Comparison of ENCODE assay signal across 8 cellular contexts in genomic region chr6:33426590-33427563, GRCh38. TPM values are rescaled to one million over a fixed set of nuclear protein-coding genes. Genes with fewer than 3 reads are reported as not detected.
DNase-seq lines count a peak whose midpoint lies in the region; ATAC-seq and TF ChIP-seq lines count a peak whose summit lies in the region.

No MANE protein-coding gene starts in this region.

- CTCF ChIA-PET in activated CD4-positive, alpha-beta T cell treated with anti-CD3 and anti-CD28 coated beads for 36 hours (lab: Charles Lee) = interaction anchor here (0.6 to 1.6 kb wide), 4 partner anchors 13 to 114 kb away, joined by 3 to 11 read pairs (median 4); no protein-coding TSS in a partner anchor

- H3K9me3 ChIP-seq in esophagus muscularis mucosa (no peaks in the 10 kb centered on the region), prostate gland (no peaks in the 10 kb centered on the region)

- H3K27me3 ChIP-seq in esophagus muscularis mucosa (no peaks in the 10 kb centered on the region), prostate gland (replicated peaks; ENCODE audit: insufficient read depth) (no peaks in the 10 kb centered on the region)

- H3K36me3 ChIP-seq in esophagus muscularis mucosa = no peaks in the 10 kb centered on the region
- no peaks in the 10 kb centered on the region for H3K36me3 ChIP-seq in prostate gland

- H3K4me3 ChIP-seq in esophagus muscularis mucosa = peak overlapping the region; percentile 62 to 75 (median 66)
- peak overlapping the region; percentile 44 to 53 for H3K4me3 ChIP-seq in prostate gland

- H3K27me3 Mint-ChIP-seq in activated CD4-positive, alpha-beta T cell treated with anti-CD3 and anti-CD28 coated beads for 36 hours = no peaks in the 10 kb centered on the region

- POLR2A ChIA-PET in activated CD4-positive, alpha-beta T cell treated with anti-CD3 and anti-CD28 coated beads for 36 hours (lab: Charles Lee) = interaction anchor here (1.5 kb wide), 1 partner anchor 150 kb away, joined by 6 read pairs; the partner anchor contains the start of gene B3GALT4

- H3K9me3 Mint-ChIP-seq in activated CD4-positive, alpha-beta T cell treated with anti-CD3 and anti-CD28 coated beads for 36 hours (ENCODE audit: low read depth) = no peaks in the 10 kb centered on the region

- H3K4me1 ChIP-seq in esophagus muscularis mucosa (peaks cover 53 to 80% (median 74%) of the 10 kb centered on the region in 4 donors), prostate gland (replicated peaks) (peaks cover 4% of the 10 kb centered on the region)

- TF ChIP-seq EP300 in esophagus muscularis mucosa (IDR thresholded peaks at IDR 0.05) = no peak

- intact Hi-C loops in activated CD4-positive, alpha-beta T cell treated with anti-CD3 and anti-CD28 coated beads for 36 hours (cut with DNase I, micrococcal nuclease) = loop anchor here (1.0 to 5.0 kb wide), 7 partner anchors 9 to 195 kb away; partner anchors contain the start of genes CUTA (in 2 of the 2), KIFC1 (in 2 of the 2), ITPR3 (in 1 of the 2) and PHF1 (in 1 of the 2)
- intact Hi-C loops in esophagus muscularis mucosa (cut with DNase I) (loop anchor here (5.0 kb wide), 1 partner anchor 35 kb away; the partner anchor contains the start of gene KIFC1), prostate gland (cut with DNase I) (loop anchor here (2.0 to 5.0 kb wide), 2 partner anchors 28 to 35 kb away; partner anchors contain the start of genes KIFC1 and ZBTB9)

- H3K36me3 Mint-ChIP-seq in activated CD4-positive, alpha-beta T cell treated with anti-CD3 and anti-CD28 coated beads for 36 hours (ENCODE audit: low read depth) = peaks cover 14% of the 10 kb centered on the region

- H3K27ac ChIP-seq in esophagus muscularis mucosa (replicated peaks in 1 of 4) (peak overlapping the region; percentile 89 to 95 (median 94)), prostate gland (peak overlapping the region; percentile 94 to 95)

- no peak for TF ChIP-seq CTCF in esophagus muscularis mucosa (IDR thresholded peaks at IDR 0.05)
- TF ChIP-seq CTCF in prostate gland (IDR thresholded peaks at IDR 0.05) = no peak

- peak overlapping the region; percentile 88 for H3K4me3 Mint-ChIP-seq in activated CD4-positive, alpha-beta T cell treated with anti-CD3 and anti-CD28 coated beads for 36 hours

- peaks cover 63% of the 10 kb centered on the region for H3K4me1 Mint-ChIP-seq in activated CD4-positive, alpha-beta T cell treated with anti-CD3 and anti-CD28 coated beads for 36 hours

- 9% methylated on average over 13 of the region's 13 CpGs for WGBS in esophagus muscularis mucosa
- 4% methylated on average over 13 of the region's 13 CpGs for WGBS in prostate gland

- TF ChIP-seq POLR2A in esophagus muscularis mucosa (IDR thresholded peaks at IDR 0.05; ENCODE audit: low read depth) = no peak
- no peak for TF ChIP-seq POLR2A in prostate gland (IDR thresholded peaks at IDR 0.05)

- ATAC-seq in activated CD4-positive, alpha-beta T cell treated with anti-CD3 and anti-CD28 coated beads for 36 hours = peak; percentile 20
- no peak for ATAC-seq in HG03025 (IDR thresholded peaks at IDR 0.05; ENCODE audit: low FRiP score, unreplicated experiment)

- peak; percentile 43 for DNase-seq in activated CD4-positive, alpha-beta T cell treated with anti-CD3 and anti-CD28 coated beads for 36 hours
- DNase-seq in activated CD4-positive, alpha-beta T cell treated with anti-CD3 and anti-CD28 coated beads, Interleukin-2, amount 50 U/mL, for 1 hour = no peak
- peak; percentile 46 for DNase-seq in T-helper 9 cell
- no peak for DNase-seq in esophagus muscularis mucosa (ENCODE audit: extremely low spot score)
- no peak for DNase-seq in prostate gland (ENCODE audit: low spot score)
- no peak for DNase-seq in cerebellar nuclear complex (lab: John Stamatoyannopoulos, UW)
- DNase-seq in GOT3 (lab: John Stamatoyannopoulos, UW) = no peak

- H3K27ac Mint-ChIP-seq in activated CD4-positive, alpha-beta T cell treated with anti-CD3 and anti-CD28 coated beads for 36 hours = peak overlapping the region; percentile 90

RNA-seq across cellular contexts. Expression of gene SYNGAP1, which starts 7.0 kb away (rescaled TPM):
- 10 to 100 TPM; 43.6 to 45.6 TPM for total RNA-seq in activated CD4-positive, alpha-beta T cell treated with anti-CD3 and anti-CD28 coated beads for 36 hours
- total RNA-seq in esophagus muscularis mucosa (10 to 100 TPM in 3 of 4 donors, 1 to 10 TPM in 1; 8.0 to 17.6 (median 13.2) TPM), prostate gland (10 to 100 TPM in 1 of 2 donors, 1 to 10 TPM in 1; 6.1 to 24.8 TPM)

RNA-seq across cellular contexts. Expression of gene CUTA, which starts 9.0 kb away (rescaled TPM):
- 100 to 1,000 TPM; 154 to 188 TPM for total RNA-seq in activated CD4-positive, alpha-beta T cell treated with anti-CD3 and anti-CD28 coated beads for 36 hours
- 100 to 1,000 TPM; 109 to 136 (median 123) TPM for total RNA-seq in esophagus muscularis mucosa
- 100 to 1,000 TPM; 189 to 260 TPM for total RNA-seq in prostate gland

RNA-seq across cellular contexts. Expression of gene PHF1, which starts 16.1 kb away (rescaled TPM):
- 10 to 100 TPM; 24.9 to 28.2 TPM for total RNA-seq in activated CD4-positive, alpha-beta T cell treated with anti-CD3 and anti-CD28 coated beads for 36 hours
- total RNA-seq in esophagus muscularis mucosa (10 to 100 TPM; 68.5 to 91.5 (median 84.9) TPM), prostate gland (100 to 1,000 TPM in 1 of 2 donors, 10 to 100 TPM in 1; 98.2 to 132 TPM)

RNA-seq across cellular contexts. Expression of gene ZBTB9, which starts 27.5 kb away (rescaled TPM):
- total RNA-seq in activated CD4-positive, alpha-beta T cell treated with anti-CD3 and anti-CD28 coated beads for 36 hours = 1 to 10 TPM; 9.3 to 9.5 TPM
- total RNA-seq in esophagus muscularis mucosa (1 to 10 TPM; 1.7 to 3.5 (median 3.0) TPM), prostate gland (1 to 10 TPM; 3.5 to 8.9 TPM)

RNA-seq across cellular contexts. Expression of gene KIFC1, which starts 35.3 kb away (rescaled TPM):
- 10 to 100 TPM; 86.0 to 89.3 TPM for total RNA-seq in activated CD4-positive, alpha-beta T cell treated with anti-CD3 and anti-CD28 coated beads for 36 hours
- total RNA-seq in esophagus muscularis mucosa (1 to 10 TPM in 1 of 4 donors, under 1 TPM in 2, not detected in 1; 0.39 to 1.1 (median 0.42) TPM), prostate gland (1 to 10 TPM; 5.8 to 6.5 TPM)

Comparison
In these comparisons a context has a peak if more than half of its experiments do, and no peak if none do; other contexts are left out.
1. DNase-seq: peak in activated CD4-positive, alpha-beta T cell treated with anti-CD3 and anti-CD28 coated beads for 36 hours (single experiment) and T-helper 9 cell (single experiment); none in activated CD4-positive, alpha-beta T cell treated with anti-CD3 and anti-CD28 coated beads, Interleukin-2, amount 50 U/mL, for 1 hour (single experiment), esophagus muscularis mucosa (single experiment), prostate gland (single experiment), cerebellar nuclear complex (0 of 2) and GOT3 (single experiment).